Comparison of ENCODE assay signal across 24 cellular contexts in genomic region chr6:162849269-162849668, GRCh38.
DNase-seq lines count a peak whose midpoint lies in the region; FAIRE-seq lines count a peak whose summit lies in the region.
"Had no signal": no experiment of that assay in that cellular context is flagged by ENCODE, and none has a peak within 500 bp of the region (broad histone marks: within the 10 kb centered on the region; RNA-seq: fewer than 3 reads in every experiment).

No MANE protein-coding gene starts in this region.

- DNase-seq in SK-N-DZ (ENCODE audit: low spot score), result peak; percentile 86
- peak; percentile 31 to 39 for DNase-seq in frontal cortex (ENCODE audit: low spot score in 2 of 2)
- peak; percentile 65 for DNase-seq in midbrain (lab: John Stamatoyannopoulos, UW)
- DNase-seq in DMS79 (lab: John Stamatoyannopoulos, UW), result no peak
- DNase-seq in NCI-H2107 (lab: John Stamatoyannopoulos, UW), result no peak
- no peak for DNase-seq in NCI-H1048 (lab: John Stamatoyannopoulos, UW)
- no peak for DNase-seq in G401 (ENCODE audit: low spot score)
- DNase-seq: activated CD4-positive, alpha-beta T cell treated with anti-CD3 and anti-CD28 coated beads, Interleukin-2, amount 50 U/mL, for 48 hours; activated gamma-delta T cell treated with Interleukin-2 at 50 U/mL for 16 hours; activated naive CD8-positive, alpha-beta T cell treated with anti-CD3 and anti-CD28 coated beads, Interleukin-2, amount 50 U/mL, for 24 hours; activated T-cell treated with anti-CD3 and anti-CD28 coated beads, Interleukin-2, amount 50 U/mL, for 48 hours; Caco-2; dermis blood vessel endothelial cell; DMS79 treated with DMSO at 0.1 percent for 48 hours; foreskin melanocyte; Kasumi-1; left lung; NCI-H1417 treated with DMSO at 0.1 percent for 48 hours; NCI-H2081 treated with DMSO at 0.1 percent for 48 hours; NCI-H446; NCI-H774; stimulated activated CD4-positive, alpha-beta T cell treated with anti-CD3 and anti-CD28 coated beads, Interleukin-4, amount 100 ng/mL, for 24 hours; T-helper 1 cell; transverse colon had no signal

- FAIRE-seq in frontal cortex (lab: Jason Lieb, UNC), result no peak

- in situ Hi-C loops in G401 (cut with HindIII; ENCODE audit: low sequenced_read_pairs), result no loop called here

Comparison
In these comparisons a context has a peak if more than half of its experiments do, and no peak if none do; other contexts are left out.
1. DNase-seq: peak in SK-N-DZ (single experiment), frontal cortex (2 of 2) and midbrain (single experiment); none in DMS79 (single experiment), NCI-H2107 (single experiment), NCI-H1048 (single experiment) and G401 (single experiment).